8 cellular contexts compared by ENCODE assay signal in genomic region chr1:12173631-12174121, GRCh38. TPM values are rescaled to one million over a fixed set of nuclear protein-coding genes. Genes with fewer than 3 reads are reported as not detected.
A peak's percentile ranks its signal among the peaks of the same experiment; 100 is the strongest.
DNase-seq lines count a peak whose midpoint lies in the region; ATAC-seq and TF ChIP-seq lines count a peak whose summit lies in the region.

No MANE protein-coding gene starts in this region.

- intact Hi-C loops in cardiac septum (cut with DNase I), result no loop called here

- H3K9me3 Mint-ChIP-seq in IgD-negative memory B cell, result no peaks in the 10 kb centered on the region
- H3K9me3 Mint-ChIP-seq in activated CD8-positive, alpha-beta memory T cell treated with anti-CD3 and anti-CD28 coated beads, Interleukin-2, amount 10 ng/mL, durations not matched to agents 7 days and 5 days (ENCODE audit: low read depth), result no peaks in the 10 kb centered on the region
- peaks cover 2% of the 10 kb centered on the region for H3K9me3 Mint-ChIP-seq in glutamatergic neuron (ENCODE audit: unreplicated experiment)

- ATAC-seq in activated CD8-positive, alpha-beta memory T cell treated with anti-CD3 and anti-CD28 coated beads, Interleukin-2, amount 10 ng/mL, durations not matched to agents 7 days and 5 days, result peak; percentile 73
- ATAC-seq in GM18861 (IDR thresholded peaks at IDR 0.05; ENCODE audit: unreplicated experiment), result no peak

- CTCF ChIA-PET in activated CD8-positive, alpha-beta memory T cell treated with anti-CD3 and anti-CD28 coated beads, Interleukin-2, amount 10 ng/mL, durations not matched to agents 7 days and 5 days (lab: Charles Lee), result interaction anchor here (0.6 to 8.2 kb wide), 6 partner anchors 8 to 55 kb away, joined by 3 to 104 read pairs (median 4); no protein-coding TSS in a partner anchor

- TF ChIP-seq CTCF in glutamatergic neuron (IDR thresholded peaks at IDR 0.05; ENCODE audit: partially characterized antibody, unreplicated experiment), result no peak

- peak overlapping the region; percentile 94 to 98 (median 97) for H3K27ac Mint-ChIP-seq in IgD-negative memory B cell
- H3K27ac Mint-ChIP-seq in activated CD8-positive, alpha-beta memory T cell treated with anti-CD3 and anti-CD28 coated beads, Interleukin-2, amount 10 ng/mL, durations not matched to agents 7 days and 5 days, result peak overlapping the region; percentile 99
- H3K27ac Mint-ChIP-seq in glutamatergic neuron (ENCODE audit: unreplicated experiment), result no peak overlapping the region

- H3K27me3 Mint-ChIP-seq in IgD-negative memory B cell (no peaks in the 10 kb centered on the region), glutamatergic neuron (ENCODE audit: unreplicated experiment) (peaks cover 4% of the 10 kb centered on the region)
- no peaks in the 10 kb centered on the region for H3K27me3 Mint-ChIP-seq in activated CD8-positive, alpha-beta memory T cell treated with anti-CD3 and anti-CD28 coated beads, Interleukin-2, amount 10 ng/mL, durations not matched to agents 7 days and 5 days

- H3K4me3 Mint-ChIP-seq in IgD-negative memory B cell (peak overlapping the region; percentile 61 to 91 (median 80)), glutamatergic neuron (ENCODE audit: unreplicated experiment) (no peak overlapping the region)
- H3K4me3 Mint-ChIP-seq in activated CD8-positive, alpha-beta memory T cell treated with anti-CD3 and anti-CD28 coated beads, Interleukin-2, amount 10 ng/mL, durations not matched to agents 7 days and 5 days, result peak overlapping the region; percentile 62

- H3K36me3 Mint-ChIP-seq in IgD-negative memory B cell (peaks cover 1% of the 10 kb centered on the region), glutamatergic neuron (ENCODE audit: unreplicated experiment) (no peaks in the 10 kb centered on the region)
- H3K36me3 Mint-ChIP-seq in activated CD8-positive, alpha-beta memory T cell treated with anti-CD3 and anti-CD28 coated beads, Interleukin-2, amount 10 ng/mL, durations not matched to agents 7 days and 5 days, result peaks cover 70% of the 10 kb centered on the region

- peak; percentile 98 for DNase-seq in activated CD8-positive, alpha-beta memory T cell treated with anti-CD3 and anti-CD28 coated beads, Interleukin-2, amount 10 ng/mL, durations not matched to agents 7 days and 5 days
- DNase-seq in cardiac septum (ENCODE audit: low spot score) (peak; percentile 89), NCI-H187 treated with DMSO at 0.1 percent for 48 hours (lab: John Stamatoyannopoulos, UW) (no peak), epidermal melanocyte (ENCODE audit: insufficient read length, low spot score) (no peak), glutamatergic neuron (no peak)
- DNase-seq in stimulated activated CD4-positive, alpha-beta T cell treated with anti-CD3 and anti-CD28 coated beads, Interleukin-4, amount 100 ng/mL, for 24 hours, result peak; percentile 85

- peaks cover 56 to 68% (median 59%) of the 10 kb centered on the region in 3 donors for H3K4me1 Mint-ChIP-seq in IgD-negative memory B cell
- peaks cover 94% of the 10 kb centered on the region for H3K4me1 Mint-ChIP-seq in activated CD8-positive, alpha-beta memory T cell treated with anti-CD3 and anti-CD28 coated beads, Interleukin-2, amount 10 ng/mL, durations not matched to agents 7 days and 5 days
- H3K4me1 Mint-ChIP-seq in glutamatergic neuron (ENCODE audit: low read depth, unreplicated experiment), result peaks cover 3% of the 10 kb centered on the region

RNA-seq across cellular contexts. Expression of gene TNFRSF1B, which starts 6.9 kb away (rescaled TPM):
- 117 TPM for polyA plus RNA-seq in IgD-negative memory B cell
- total RNA-seq in activated CD8-positive, alpha-beta memory T cell treated with anti-CD3 and anti-CD28 coated beads, Interleukin-2, amount 10 ng/mL, durations not matched to agents 7 days and 5 days, result 100 to 1,000 TPM; 294 to 370 TPM
- total RNA-seq in cardiac septum (15.5 TPM), glutamatergic neuron (ENCODE audit: unreplicated experiment) (5.1 TPM)

RNA-seq across cellular contexts. Expression of gene VPS13D, which starts 56.2 kb away (rescaled TPM):
- polyA plus RNA-seq in IgD-negative memory B cell, result 8.9 TPM
- total RNA-seq in activated CD8-positive, alpha-beta memory T cell treated with anti-CD3 and anti-CD28 coated beads, Interleukin-2, amount 10 ng/mL, durations not matched to agents 7 days and 5 days, result 10 to 100 TPM; 34.6 to 38.3 TPM
- total RNA-seq in cardiac septum (68.2 TPM), glutamatergic neuron (ENCODE audit: unreplicated experiment) (32.8 TPM)

Comparison
In these comparisons a context has a peak if more than half of its experiments do, and no peak if none do; other contexts are left out.
1. DNase-seq: peak in activated CD8-positive, alpha-beta memory T cell treated with anti-CD3 and anti-CD28 coated beads, Interleukin-2, amount 10 ng/mL, durations not matched to agents 7 days and 5 days (single experiment), cardiac septum (single experiment) and stimulated activated CD4-positive, alpha-beta T cell treated with anti-CD3 and anti-CD28 coated beads, Interleukin-4, amount 100 ng/mL, for 24 hours (single experiment); none in NCI-H187 treated with DMSO at 0.1 percent for 48 hours (single experiment), epidermal melanocyte (single experiment) and glutamatergic neuron (single experiment).
2. RNA of gene TNFRSF1B, which starts 6.9 kb away (total RNA-seq): 294 to 370 TPM in activated CD8-positive, alpha-beta memory T cell treated with anti-CD3 and anti-CD28 coated beads, Interleukin-2, amount 10 ng/mL, durations not matched to agents 7 days and 5 days; 15.5 TPM in cardiac septum (single experiment) and 5.1 TPM in glutamatergic neuron (single experiment); every median in the first group is over 10 times any median in the second.